In the genomic region with DNA sequence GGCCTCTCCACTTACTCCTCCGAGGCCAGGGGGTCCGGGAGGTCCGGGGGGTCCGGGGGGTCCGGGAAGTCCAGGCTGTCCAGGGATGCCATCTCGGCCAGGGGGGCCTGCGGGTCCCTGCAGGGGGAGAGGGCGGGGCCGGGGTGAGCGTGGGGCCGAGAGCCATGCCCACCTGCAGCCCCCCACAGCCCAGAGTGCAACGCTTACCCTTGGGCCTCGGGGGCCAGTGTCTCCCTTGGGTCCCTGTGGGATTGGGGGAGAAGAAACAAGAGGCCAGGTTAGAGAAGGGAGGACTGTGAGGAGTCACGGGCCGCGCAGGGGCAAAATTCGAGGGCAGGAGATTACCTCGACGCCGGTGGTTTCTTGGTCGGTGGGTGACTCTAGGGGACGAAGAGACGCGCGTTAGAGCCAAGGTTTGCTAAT, we compare ENCODE assay signal across 9 cellular contexts. TPM values are rescaled to one million over a fixed set of nuclear protein-coding genes. Genes with fewer than 3 reads are reported as not detected.
DNase-seq lines count a peak whose midpoint lies in the region; ATAC-seq and TF ChIP-seq lines count a peak whose summit lies in the region.
"Had no signal": no experiment of that assay in that cellular context is flagged by ENCODE, and none has a peak within 500 bp of the region (broad histone marks: within the 10 kb centered on the region; RNA-seq: fewer than 3 reads in every experiment).

No MANE protein-coding gene starts in this region.

- H3K4me3 ChIP-seq in HUES6 (ENCODE audit: low read depth, low read length) (peak overlapping the region; percentile 53), breast epithelium (peak overlapping the region; percentile 57 to 66 (median 64)), left lung (peak overlapping the region; percentile 43 to 49), thymus (ENCODE audit: low read length) (peak overlapping the region; percentile 45)

- no peaks in the 10 kb centered on the region for H3K9me3 ChIP-seq in HUES6 (ENCODE audit: control insufficient read depth, insufficient read depth, low read depth, low read length)
- no peaks in the 10 kb centered on the region for H3K9me3 ChIP-seq in breast epithelium
- no peaks in the 10 kb centered on the region for H3K9me3 ChIP-seq in left lung
- peaks cover 3% of the 10 kb centered on the region for H3K9me3 ChIP-seq in thymus (ENCODE audit: control insufficient read depth)
- H3K9me3 ChIP-seq: gastrocnemius medialis had no signal

- peaks cover 46% of the 10 kb centered on the region for H3K36me3 ChIP-seq in HUES6 (ENCODE audit: control insufficient read depth, insufficient read depth, low read length)
- H3K36me3 ChIP-seq in breast epithelium: no peaks in the 10 kb centered on the region
- H3K36me3 ChIP-seq in left lung: peaks cover 0 to 19% of the 10 kb centered on the region in 2 donors
- H3K36me3 ChIP-seq in thymus (ENCODE audit: control insufficient read depth, insufficient read depth): no peaks in the 10 kb centered on the region
- H3K36me3 ChIP-seq: gastrocnemius medialis had no signal

- no peak for TF ChIP-seq CTCF in breast epithelium (IDR thresholded peaks at IDR 0.05)
- no peak for TF ChIP-seq CTCF in left lung (IDR thresholded peaks at IDR 0.05)
- no peak for TF ChIP-seq CTCF in foreskin keratinocyte (conservative IDR thresholded peaks at IDR 0.05)

- H3K4me1 ChIP-seq in HUES6 (ENCODE audit: control insufficient read depth, insufficient read depth, low read length): peaks cover 3% of the 10 kb centered on the region
- H3K4me1 ChIP-seq in breast epithelium: peaks cover 0 to 8% of the 10 kb centered on the region in 2 donors
- peaks cover 0 to 29% of the 10 kb centered on the region in 2 donors for H3K4me1 ChIP-seq in left lung
- peaks cover 11% of the 10 kb centered on the region for H3K4me1 ChIP-seq in thymus (ENCODE audit: control insufficient read depth, insufficient read depth, low read length)
- H3K4me1 ChIP-seq in foreskin keratinocyte: peaks cover 10% of the 10 kb centered on the region

- 79% methylated on average over 25 of the region's 25 CpGs for WGBS in thymus

- no peak overlapping the region for H3K27ac ChIP-seq in HUES6 (ENCODE audit: low read depth, low read length)
- peak overlapping the region; percentile 85 to 93 for H3K27ac ChIP-seq in breast epithelium
- H3K27ac ChIP-seq in left lung: peak overlapping the region; percentile 20 to 88
- no peak overlapping the region for H3K27ac ChIP-seq in thymus (ENCODE audit: low read depth)
- no peak overlapping the region for H3K27ac ChIP-seq in foreskin keratinocyte

- no peak for TF ChIP-seq POLR2A in breast epithelium (IDR thresholded peaks at IDR 0.05)

- H3K27me3 ChIP-seq in HUES6 (ENCODE audit: control insufficient read depth, insufficient read depth, low read length): peaks cover 26% of the 10 kb centered on the region
- peaks cover 0 to 14% of the 10 kb centered on the region in 2 donors for H3K27me3 ChIP-seq in breast epithelium
- peaks cover 7 to 53% of the 10 kb centered on the region in 2 donors for H3K27me3 ChIP-seq in left lung
- H3K27me3 ChIP-seq in thymus (ENCODE audit: control insufficient read depth, insufficient read depth): peaks cover 40% of the 10 kb centered on the region
- H3K27me3 ChIP-seq in foreskin keratinocyte: peaks cover 23% of the 10 kb centered on the region

- intact Hi-C loops in breast epithelium (cut with DNase I; ENCODE audit: low total_unique reads): no loop called here
- intact Hi-C loops in left lung (cut with DNase I): no loop called here

- H3K9ac ChIP-seq in HUES6 (ENCODE audit: low read length): peak overlapping the region; percentile 38

- ATAC-seq in left lung (no peak), foreskin keratinocyte (no peak)

- no peak for DNase-seq in breast epithelium (ENCODE audit: low spot score in 2 of 2)
- no peak for DNase-seq in left lung
- no peak for DNase-seq in iPS-NIHi7 (ENCODE audit: extremely low spot score)
- no peak for DNase-seq in NCI-H1694 (lab: John Stamatoyannopoulos, UW)
- no peak for DNase-seq in foreskin keratinocyte
- DNase-seq: KBM-7 had no signal

RNA-seq across cellular contexts. Expression of gene COL1A1, which starts 2.2 kb away (rescaled TPM):
- total RNA-seq in breast epithelium (10 to 100 TPM; 23.4 to 67.2 (median 44.5) TPM), left lung (1,000 to 10,000 TPM in 1 of 2 donors, 100 to 1,000 TPM in 1; 867 to 4,830 TPM), foreskin keratinocyte (3.5 and 4.7 TPM in 2 replicates)
- polyA plus RNA-seq in thymus (14.4 TPM), foreskin keratinocyte (2.2 and 2.7 TPM in 2 replicates)

RNA-seq across cellular contexts. Expression of gene SGCA, which starts 33.4 kb away (rescaled TPM):
- total RNA-seq in breast epithelium (1 to 10 TPM in 1 of 3 donors, under 1 TPM in 2; 0.33 to 2.6 (median 0.73) TPM), left lung (10 to 100 TPM in 1 of 2 donors, 1 to 10 TPM in 1; 8.3 to 18.5 TPM), foreskin keratinocyte (not detected in 2 replicates)
- polyA plus RNA-seq in thymus (5.4 TPM), foreskin keratinocyte (not detected in 2 replicates)

RNA-seq across cellular contexts. Expression of gene PPP1R9B, which starts 48.7 kb away (rescaled TPM):
- 10 to 100 TPM; 21.8 to 24.9 (median 22.7) TPM for total RNA-seq in breast epithelium
- 10 to 100 TPM; 67.4 to 86.6 TPM for total RNA-seq in left lung
- 47.9 TPM for polyA plus RNA-seq in thymus
- 32.9 and 36.0 TPM in 2 replicates for total RNA-seq in foreskin keratinocyte
- 21.2 and 21.5 TPM in 2 replicates for polyA plus RNA-seq in foreskin keratinocyte

Comparison
In these comparisons a context has a peak if more than half of its experiments do, and no peak if none do; other contexts are left out.
1. H3K27ac ChIP-seq: peak in breast epithelium (2 of 2) and left lung (2 of 2); none in HUES6 (single experiment), thymus (single experiment) and foreskin keratinocyte (single experiment).
2. RNA of gene COL1A1, which starts 2.2 kb away (total RNA-seq): 867 to 4,830 TPM in left lung; 23.4 to 67.2 TPM in breast epithelium and 3.5 to 4.7 TPM in foreskin keratinocyte; every median in the first group is over 10 times any median in the second.
3. Peak in every context shown above with its lines, with median percentiles within 50 percentile points of each other: H3K4me3 ChIP-seq.